ENCODE assay signal across 8 cellular contexts in the genomic region with DNA sequence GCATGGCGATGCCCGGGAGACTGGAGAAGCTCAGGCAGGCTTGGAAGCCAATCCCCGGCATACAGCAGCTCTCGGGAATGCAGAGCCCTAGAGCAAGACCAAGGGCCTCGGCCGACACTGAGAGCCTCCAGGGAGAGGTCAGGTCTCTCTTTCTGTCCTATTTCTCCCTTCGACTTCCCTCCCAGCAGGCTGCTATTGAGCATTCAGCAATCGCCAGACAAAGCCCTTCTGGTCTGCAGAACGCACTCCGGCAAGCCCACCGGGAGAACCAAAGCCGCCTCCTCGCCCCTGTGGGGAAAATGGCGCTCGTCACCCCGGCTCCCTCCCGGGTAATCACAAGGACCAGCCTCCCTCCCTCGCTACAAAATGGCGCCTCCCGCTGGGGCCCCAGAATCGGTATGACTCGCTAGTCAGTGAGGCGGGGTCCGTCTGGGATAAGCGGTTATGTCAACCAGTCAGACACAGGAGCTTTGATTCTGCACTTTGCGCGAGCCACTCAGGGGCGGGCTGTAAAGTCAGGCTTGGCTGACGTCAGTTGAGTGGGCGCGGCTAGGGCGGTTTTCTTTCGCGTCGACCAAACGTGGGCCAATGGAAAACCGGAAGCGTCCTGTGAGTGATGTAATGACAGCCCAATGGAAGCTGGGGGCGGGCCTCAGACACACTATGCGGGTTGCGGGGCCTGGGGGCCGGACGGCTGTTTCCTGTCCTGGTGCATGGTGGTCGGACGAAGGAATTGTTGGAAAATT. TPM values are rescaled to one million over a fixed set of nuclear protein-coding genes. Genes with fewer than 3 reads are reported as not detected.
DNase-seq lines count a peak whose midpoint lies in the region; ATAC-seq and TF ChIP-seq lines count a peak whose summit lies in the region.

ZNF143 (plus strand) TSS at position 691 of the 746 bp plus-strand sequence. CDS start 10,297 bp downstream, outside the sequence.

- H3K27me3 Mint-ChIP-seq in activated naive CD8-positive, alpha-beta T cell = no peaks in the 10 kb centered on the region

- intact Hi-C loops in testis (cut with DNase I; ENCODE audit: low total_unique reads) = loop anchor here (2.0 kb wide), 1 partner anchor 146 kb away; the partner anchor contains the start of gene TMEM41B

- TF ChIP-seq POLR2A in testis (IDR thresholded peaks at IDR 0.05) = peak; percentile 90

- H3K9me3 Mint-ChIP-seq in activated naive CD8-positive, alpha-beta T cell (ENCODE audit: low read depth) = no peaks in the 10 kb centered on the region

- no peaks in the 10 kb centered on the region for H3K27me3 ChIP-seq in testis

- H3K4me1 Mint-ChIP-seq in activated naive CD8-positive, alpha-beta T cell (ENCODE audit: low read depth) = peaks cover 26% of the 10 kb centered on the region

- WGBS in testis, 2 donors = 0% methylated on average over 21 to 44 of the region's 45 CpGs

- peak within 1 kb of the TSS; percentile 99 for H3K27ac Mint-ChIP-seq in activated naive CD8-positive, alpha-beta T cell

- H3K4me3 Mint-ChIP-seq in activated naive CD8-positive, alpha-beta T cell = peak within 1 kb of the TSS; percentile 98

- DNase-seq in GM10248 (ENCODE audit: extremely low spot score) (peak; percentile 95), NCI-H1105 (lab: John Stamatoyannopoulos, UW) (peak; percentile 99), SKM-1 treated with dmso at 0.1 percent for 144 hours (lab: John Stamatoyannopoulos, UW; ENCODE audit: unreplicated experiment) (peak; percentile 100), glomerular visceral epithelial cell (ENCODE audit: extremely low spot score) (peak; percentile 100), omental fat pad (ENCODE audit: low spot score) (peak; percentile 99), testis (peak; percentile 100)

- CTCF ChIA-PET in GM10248 (lab: Yijun Ruan, JAX) = interaction anchor here (0.9 to 2.6 kb wide), 10 partner anchors 14 to 288 kb away, joined by 3 to 10 read pairs (median 3); no protein-coding TSS in a partner anchor

- H3K4me3 ChIP-seq in testis = peak within 1 kb of the TSS; percentile 87 to 94

- H3K27ac ChIP-seq in testis = peak within 1 kb of the TSS; percentile 97 to 100

- peaks cover 7% of the 10 kb centered on the region for H3K4me1 ChIP-seq in testis

- H3K9me3 ChIP-seq in testis = no peaks in the 10 kb centered on the region

- peaks cover 7% of the 10 kb centered on the region for H3K36me3 Mint-ChIP-seq in activated naive CD8-positive, alpha-beta T cell

- TF ChIP-seq CTCF in GM10248 (IDR thresholded peaks at IDR 0.05; ENCODE audit: control extremely low read depth, extremely low read depth, low read depth, missing control alignments) (peak; percentile 45), omental fat pad (IDR thresholded peaks at IDR 0.05) (no peak), testis (IDR thresholded peaks at IDR 0.05) (peak in 2 of 3 experiments; percentile 29 to 63)

- no peaks in the 10 kb centered on the region for H3K36me3 ChIP-seq in testis (ENCODE audit: low read depth, missing control alignments)

- ATAC-seq in HG02623 (IDR thresholded peaks at IDR 0.05; ENCODE audit: unreplicated experiment) = peak; percentile 82
- peak; percentile 99 for ATAC-seq in omental fat pad (ENCODE audit: low FRiP score)

- POLR2A ChIA-PET in GM10248 (lab: Yijun Ruan, JAX) = interaction anchor here (0.5 to 2.0 kb wide), 12 partner anchors 9 to 185 kb away, joined by 3 to 10 read pairs (median 4); partner anchors contain the start of genes IPO7 and WEE1

RNA-seq across cellular contexts. Expression of gene ZNF143, which starts in this region (rescaled TPM):
- total RNA-seq in omental fat pad (10 to 100 TPM; 20.7 to 45.6 (median 28.4) TPM), testis (10 to 100 TPM; 37.2 to 49.9 TPM)
- 43.6 TPM for polyA plus RNA-seq in testis (ENCODE audit: insufficient read depth, low read depth, low replicate concordance)

Comparison
In these comparisons a context has a peak if more than half of its experiments do, and no peak if none do; other contexts are left out.
1. Peak in every context shown above with its lines: DNase-seq, ATAC-seq, H3K4me3 ChIP-seq and H3K27ac ChIP-seq.
2. CTCF ChIP-seq: peak in GM10248 (single experiment) and testis (2 of 3); none in omental fat pad (0 of 3).